In genomic region chr17:38676706-38677504, GRCh38 we compare ENCODE assay signal across 8 cellular contexts. TPM values are rescaled to one million over a fixed set of nuclear protein-coding genes. Genes with fewer than 3 reads are reported as not detected.
A peak's percentile ranks its signal among the peaks of the same experiment; 100 is the strongest.
DNase-seq lines count a peak whose midpoint lies in the region; ATAC-seq and TF ChIP-seq lines count a peak whose summit lies in the region.

No MANE protein-coding gene starts in this region.

- 12% methylated on average over 9 of the region's 9 CpGs for WGBS in right cardiac atrium

- ATAC-seq in right cardiac atrium (peak; percentile 71 to 72), sciatic nerve (peak; percentile 86), GM21723 (IDR thresholded peaks at IDR 0.05; ENCODE audit: unreplicated experiment) (no peak)

- H3K27ac ChIP-seq in right cardiac atrium (ENCODE audit: low read length), result peak overlapping the region; percentile 30

- H3K4me3 ChIP-seq in AG09309 (ENCODE audit: control insufficient read depth, low read depth, low read length), result no peak overlapping the region
- no peak overlapping the region for H3K4me3 ChIP-seq in right cardiac atrium (ENCODE audit: low read length)

- H3K9me3 ChIP-seq in right cardiac atrium (ENCODE audit: control insufficient read depth, low read length), result no peaks in the 10 kb centered on the region

- intact Hi-C loops in right cardiac atrium (cut with DNase I), result loop anchor here (2.0 to 10.0 kb wide), 4 partner anchors 55 to 60 kb away; partner anchors contain the start of gene CISD3 (in 2 of the 4)
- intact Hi-C loops in sciatic nerve (cut with DNase I), result loop anchor here (5.0 kb wide), 1 partner anchor 55 kb away; the partner anchor contains the start of gene CISD3

- peak; percentile 97 for TF ChIP-seq CTCF in AG09309 (IDR thresholded peaks at IDR 0.05; ENCODE audit: control insufficient read depth, insufficient read depth, low read depth, low read length, missing control alignments)

- DNase-seq in AG09309 (ENCODE audit: low read depth), result no peak
- peak; percentile 82 for DNase-seq in GM19240 (ENCODE audit: insufficient read length, low spot score)
- DNase-seq in NCI-H1930 (lab: John Stamatoyannopoulos, UW), result peak; percentile 48 to 67
- DNase-seq in T-helper 22 cell (ENCODE audit: low read depth), result peak; percentile 32
- DNase-seq in anterior cingulate cortex (lab: John Stamatoyannopoulos, UW), result peak in 57 of 58 donors; percentile 25 to 88 (median 73)
- DNase-seq in right cardiac atrium, result peak; percentile 79 to 92 (median 90)
- DNase-seq in sciatic nerve (ENCODE audit: low spot score), result peak; percentile 90

- peaks cover 2% of the 10 kb centered on the region for H3K4me1 ChIP-seq in right cardiac atrium (ENCODE audit: control insufficient read depth, insufficient read depth, low read length)

- no peaks in the 10 kb centered on the region for H3K27me3 ChIP-seq in right cardiac atrium (ENCODE audit: control insufficient read depth, insufficient read depth)

RNA-seq across cellular contexts. Expression of gene EPOP, which starts 2.1 kb away (rescaled TPM):
- total RNA-seq in right cardiac atrium (1 to 10 TPM in 3 of 4 donors, under 1 TPM in 1; 0.91 to 2.9 (median 1.7) TPM), sciatic nerve (1.5 TPM)
- polyA plus RNA-seq in right cardiac atrium, result 2.1 TPM

RNA-seq across cellular contexts. Expression of gene MLLT6, which starts 28.2 kb away (rescaled TPM):
- total RNA-seq in right cardiac atrium (100 to 1,000 TPM in 2 of 4 donors, 10 to 100 TPM in 2; 80.7 to 108 (median 94.2) TPM), sciatic nerve (202 TPM)
- polyA plus RNA-seq in right cardiac atrium, result 81.2 TPM

RNA-seq across cellular contexts. Expression of gene CISD3, which starts 53.2 kb away (rescaled TPM):
- total RNA-seq in right cardiac atrium (10 to 100 TPM; 43.7 to 74.6 (median 67.9) TPM), sciatic nerve (17.3 TPM)
- 78.1 TPM for polyA plus RNA-seq in right cardiac atrium
